In the genomic region with DNA sequence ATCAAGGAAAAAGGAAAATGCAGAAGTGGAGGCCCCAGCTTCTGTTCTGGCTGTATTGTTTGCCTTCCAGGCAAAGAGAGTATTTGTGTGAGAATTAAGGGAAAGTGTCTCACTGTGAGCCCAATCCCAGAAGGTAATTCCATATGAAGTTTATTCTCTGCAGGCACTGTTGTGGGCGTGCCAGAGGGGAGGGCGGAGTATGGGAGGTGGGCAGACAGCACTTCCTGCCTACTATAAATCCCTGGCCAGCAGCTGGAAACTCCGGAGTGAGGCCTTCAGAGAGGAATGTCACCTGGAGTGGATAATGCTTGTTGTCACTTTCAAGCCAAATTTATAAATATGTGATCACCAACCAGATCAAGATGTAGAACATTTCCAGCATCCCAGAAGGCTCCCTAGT, we compare ENCODE assay signal across 15 cellular contexts.
DNase-seq lines count a peak whose midpoint lies in the region; ATAC-seq, FAIRE-seq and TF ChIP-seq lines count a peak whose summit lies in the region.
"Had no signal": no experiment of that assay in that cellular context is flagged by ENCODE, and none has a peak within 500 bp of the region (broad histone marks: within the 10 kb centered on the region; RNA-seq: fewer than 3 reads in every experiment).

No MANE protein-coding gene starts in this region.

- peaks cover 4% of the 10 kb centered on the region for H3K36me3 Mint-ChIP-seq in effector memory CD8-positive, alpha-beta T cell (ENCODE audit: insufficient read depth)
- peaks cover 8% of the 10 kb centered on the region for H3K36me3 Mint-ChIP-seq in natural killer cell
- H3K36me3 Mint-ChIP-seq in T-helper 2 cell treated with Interferon-gamma antibody and Interleukin-4, amounts not matched to agents 5 μg/mL and 100 μg/mL, for 36 hours (ENCODE audit: low read depth), result peaks cover 6% of the 10 kb centered on the region

- peak overlapping the region; percentile 96 to 97 for H3K27ac Mint-ChIP-seq in effector memory CD8-positive, alpha-beta T cell
- H3K27ac Mint-ChIP-seq in natural killer cell, result peak overlapping the region; percentile 89 to 91
- H3K27ac Mint-ChIP-seq in T-helper 2 cell treated with Interferon-gamma antibody and Interleukin-4, amounts not matched to agents 5 μg/mL and 100 μg/mL, for 36 hours, result no peak overlapping the region

- DNase-seq in Daoy (ENCODE audit: low read depth) (peak; percentile 78), HTR-8/SVneo (ENCODE audit: insufficient read length, low spot score) (peak; percentile 23), natural killer cell (no peak), AG08396 (ENCODE audit: low spot score) (no peak), NCI-H2107 treated with DMSO at 0.1 percent for 48 hours (lab: John Stamatoyannopoulos, UW; ENCODE audit: unreplicated experiment) (no peak)
- no peak for DNase-seq in effector memory CD8-positive, alpha-beta T cell
- DNase-seq in T-helper 2 cell treated with Interferon-gamma antibody and Interleukin-4, amounts not matched to agents 5 μg/mL and 100 μg/mL, for 36 hours (ENCODE audit: low spot score), result no peak
- DNase-seq: activated CD4-positive, alpha-beta T cell treated with anti-CD3 and anti-CD28 coated beads for 48 hours; activated naive CD4-positive, alpha-beta T cell treated with anti-CD3 and anti-CD28 coated beads, Interleukin-2, amount 50 U/mL, for 16 hours; hippocampal formation; left ventricle myocardium inferior; MM.1S; naive thymus-derived CD4-positive, alpha-beta T cell; NCI-H2029 treated with DMSO at 0.1 percent for 48 hours; NCI-H526 treated with DMSO at 0.1 percent for 48 hours had no signal

- peaks cover 68 to 91% of the 10 kb centered on the region in 2 donors for H3K4me1 Mint-ChIP-seq in effector memory CD8-positive, alpha-beta T cell (ENCODE audit: low read depth in 2 of 2)
- H3K4me1 Mint-ChIP-seq in natural killer cell, result peaks cover 93 to 96% of the 10 kb centered on the region in 2 donors
- H3K4me1 Mint-ChIP-seq in T-helper 2 cell treated with Interferon-gamma antibody and Interleukin-4, amounts not matched to agents 5 μg/mL and 100 μg/mL, for 36 hours (ENCODE audit: low read depth), result peaks cover 39% of the 10 kb centered on the region

- no peak for ATAC-seq in effector memory CD8-positive, alpha-beta T cell (replicated peaks)
- ATAC-seq in natural killer cell, result no peak
- ATAC-seq: naive thymus-derived CD4-positive, alpha-beta T cell had no signal

- peak; percentile 9 for FAIRE-seq in HTR-8/SVneo (lab: Jason Lieb, UNC)

- no peak for TF ChIP-seq CTCF in natural killer cell (IDR thresholded peaks at IDR 0.05)

- H3K4me3 Mint-ChIP-seq in effector memory CD8-positive, alpha-beta T cell, result peak overlapping the region in 1 of 2 donors; percentile 43
- peak overlapping the region; percentile 10 for H3K4me3 Mint-ChIP-seq in natural killer cell
- no peak overlapping the region for H3K4me3 Mint-ChIP-seq in T-helper 2 cell treated with Interferon-gamma antibody and Interleukin-4, amounts not matched to agents 5 μg/mL and 100 μg/mL, for 36 hours
- H3K4me3 Mint-ChIP-seq: naive thymus-derived CD4-positive, alpha-beta T cell had no signal

- peaks cover 0 to 3% of the 10 kb centered on the region in 2 donors for H3K9me3 Mint-ChIP-seq in effector memory CD8-positive, alpha-beta T cell
- H3K9me3 Mint-ChIP-seq in natural killer cell, result peaks cover 0 to 3% of the 10 kb centered on the region in 2 donors
- H3K9me3 Mint-ChIP-seq in T-helper 2 cell treated with Interferon-gamma antibody and Interleukin-4, amounts not matched to agents 5 μg/mL and 100 μg/mL, for 36 hours, result no peaks in the 10 kb centered on the region

- intact Hi-C loops in natural killer cell (cut with micrococcal nuclease), result no loop called here

- no peaks in the 10 kb centered on the region for H3K27me3 Mint-ChIP-seq in effector memory CD8-positive, alpha-beta T cell
- no peaks in the 10 kb centered on the region for H3K27me3 Mint-ChIP-seq in natural killer cell (ENCODE audit: low read depth in 2 of 2)
- H3K27me3 Mint-ChIP-seq in T-helper 2 cell treated with Interferon-gamma antibody and Interleukin-4, amounts not matched to agents 5 μg/mL and 100 μg/mL, for 36 hours (ENCODE audit: low read depth), result no peaks in the 10 kb centered on the region
- H3K27me3 Mint-ChIP-seq: naive thymus-derived CD4-positive, alpha-beta T cell had no signal

Comparison
In these comparisons a context has a peak if more than half of its experiments do, and no peak if none do; other contexts are left out.
1. DNase-seq: peak in Daoy (single experiment) and HTR-8/SVneo (single experiment); none in effector memory CD8-positive, alpha-beta T cell (0 of 3), natural killer cell (single experiment), AG08396 (single experiment), NCI-H2107 treated with DMSO at 0.1 percent for 48 hours (single experiment) and T-helper 2 cell treated with Interferon-gamma antibody and Interleukin-4, amounts not matched to agents 5 μg/mL and 100 μg/mL, for 36 hours (single experiment).